ENCODE assay signal across 9 cellular contexts in genomic region chr5:179822059-179822432, GRCh38. TPM values are rescaled to one million over a fixed set of nuclear protein-coding genes. Genes with fewer than 3 reads are reported as not detected.
DNase-seq lines count a peak whose midpoint lies in the region; ATAC-seq, FAIRE-seq and TF ChIP-seq lines count a peak whose summit lies in the region.
"Had no signal": no experiment of that assay in that cellular context is flagged by ENCODE, and none has a peak within 500 bp of the region (broad histone marks: within the 10 kb centered on the region; RNA-seq: fewer than 3 reads in every experiment).

No MANE protein-coding gene starts in this region.

- peaks cover 28% of the 10 kb centered on the region for H3K36me3 Mint-ChIP-seq in activated naive CD4-positive, alpha-beta T cell treated with anti-CD3 and anti-CD28 coated beads, Interleukin-2, amount 10 ng/mL, durations not matched to agents 7 days and 5 days
- peaks cover 15% of the 10 kb centered on the region for H3K36me3 Mint-ChIP-seq in type B pancreatic cell

- H3K4me1 Mint-ChIP-seq in activated naive CD4-positive, alpha-beta T cell treated with anti-CD3 and anti-CD28 coated beads, Interleukin-2, amount 10 ng/mL, durations not matched to agents 7 days and 5 days: peaks cover 52% of the 10 kb centered on the region
- H3K4me1 Mint-ChIP-seq in type B pancreatic cell (ENCODE audit: unreplicated experiment): peaks cover 29% of the 10 kb centered on the region

- no peak for ATAC-seq in K562
- ATAC-seq in GM18520 (IDR thresholded peaks at IDR 0.05; ENCODE audit: unreplicated experiment): no peak
- no peak for ATAC-seq in HG03378 (IDR thresholded peaks at IDR 0.05; ENCODE audit: unreplicated experiment)

- H3K9me1 ChIP-seq in K562 (ENCODE audit: control insufficient read depth, insufficient read depth, low read length): peaks cover 12% of the 10 kb centered on the region

- peaks cover 30% of the 10 kb centered on the region for H4K20me1 ChIP-seq in K562 (replicated peaks; ENCODE audit: control insufficient read depth, insufficient read depth, low read length)

- intact Hi-C loops in K562 (cut with micrococcal nuclease): loop anchor here (5.0 kb wide), 2 partner anchors 35 to 200 kb away; partner anchors contain the start of genes HNRNPH1 and MRNIP

- no peak for FAIRE-seq in K562 (lab: Jason Lieb, UNC)

- in situ Hi-C loops in K562 (cut with MboI): no loop called here
- in situ Hi-C loops in G401 (cut with HindIII; ENCODE audit: low sequenced_read_pairs): no loop called here

- H3K4me1 ChIP-seq in K562 (replicated peaks in 1 of 2; ENCODE audit: control insufficient read depth in 2 of 2, insufficient read depth in 2 of 2, low read length in 2 of 2): peaks cover 37 to 70% of the 10 kb centered on the region in 2 experiments

- TF ChIP-seq EP300 in K562 (IDR thresholded peaks at IDR 0.05; ENCODE audit: low read length): no peak

- peaks cover 68% of the 10 kb centered on the region for H3K79me2 ChIP-seq in K562 (ENCODE audit: control insufficient read depth, insufficient read depth, low read length)

- H2AFZ ChIP-seq in K562 (ENCODE audit: low read depth, low read length): no peak overlapping the region

- TSS peak; percentile 61 for BruUV-seq in K562 (replicated peaks; lab: Mats Ljungman, UMichigan)

- H3K27ac ChIP-seq in K562 (ENCODE audit: extremely low read depth, low read depth, low read length): peak overlapping the region; percentile 98

- no peaks in the 10 kb centered on the region for H3K9me3 ChIP-seq in K562 (replicated peaks; ENCODE audit: control insufficient read depth, insufficient read depth, low read depth, low read length)

- no peaks in the 10 kb centered on the region for H3K27me3 ChIP-seq in K562 (ENCODE audit: control insufficient read depth in 2 of 2, insufficient read depth in 2 of 2, low read length in 2 of 2)

- H3K4me3 Mint-ChIP-seq in activated naive CD4-positive, alpha-beta T cell treated with anti-CD3 and anti-CD28 coated beads, Interleukin-2, amount 10 ng/mL, durations not matched to agents 7 days and 5 days: peak overlapping the region; percentile 91
- peak overlapping the region; percentile 95 for H3K4me3 Mint-ChIP-seq in type B pancreatic cell

- peaks cover 55% of the 10 kb centered on the region; the same call in 2 of the 3 replicates for H3K36me3 ChIP-seq in K562 (ENCODE audit: control insufficient read depth, insufficient read depth, low read length)

- H3K4me3 ChIP-seq in K562: peak overlapping the region; percentile 100

- no peak for TF ChIP-seq RAD21 in K562 (CRISPR knock-in tag; conservative IDR thresholded peaks at IDR 0.05 in 1 of 2, IDR thresholded peaks at IDR 0.05 in 1 of 2)

- POLR2A ChIA-PET in K562 (lab: Yijun Ruan, JAX): interaction anchor here (0.6 to 3.5 kb wide), 5 partner anchors 10 to 47 kb away, joined by 3 to 30 read pairs (median 5); no protein-coding TSS in a partner anchor

- H3K27me3 Mint-ChIP-seq in activated naive CD4-positive, alpha-beta T cell treated with anti-CD3 and anti-CD28 coated beads, Interleukin-2, amount 10 ng/mL, durations not matched to agents 7 days and 5 days: peaks cover 14% of the 10 kb centered on the region
- no peaks in the 10 kb centered on the region for H3K27me3 Mint-ChIP-seq in type B pancreatic cell

- H3K4me2 ChIP-seq in K562 (ENCODE audit: insufficient read depth, low read length): peak overlapping the region; percentile 87

- no peak for DNase-seq in activated naive CD4-positive, alpha-beta T cell treated with anti-CD3 and anti-CD28 coated beads, Interleukin-2, amount 10 ng/mL, durations not matched to agents 7 days and 5 days
- no peak for DNase-seq in activated naive CD4-positive, alpha-beta T cell (lab: John Stamatoyannopoulos, UW)
- DNase-seq in K562 (ENCODE audit: extremely low read depth in 1 of 4, low spot score in 3 of 4) (no peak), medulla oblongata (ENCODE audit: extremely low spot score) (peak; percentile 33), type B pancreatic cell (ENCODE audit: extremely low spot score, unreplicated experiment) (no peak), G401 (ENCODE audit: low spot score) (no peak)

- CTCF ChIA-PET in activated naive CD4-positive, alpha-beta T cell treated with anti-CD3 and anti-CD28 coated beads, Interleukin-2, amount 10 ng/mL, durations not matched to agents 7 days and 5 days (lab: Charles Lee): interaction anchor here (0.6 kb wide), 1 partner anchor 84 kb away, joined by 3 read pairs; no protein-coding TSS in a partner anchor
- CTCF ChIA-PET in K562 (lab: Yijun Ruan, JAX; ENCODE audit: low intra/inter-chr PET ratio): interaction anchor here (0.7 kb wide), 2 partner anchors 59 to 183 kb away, joined by 3 to 5 read pairs; no protein-coding TSS in a partner anchor

- TF ChIP-seq CTCF in K562 (IDR thresholded peaks at IDR 0.05 in 2 of 3, conservative IDR thresholded peaks at IDR 0.05 in 1 of 3; ENCODE audit: insufficient read depth in 2 of 3, low read depth in 1 of 3, low read length in 3 of 3) (no peak), type B pancreatic cell (conservative IDR thresholded peaks at IDR 0.05) (no peak)

- 43% methylated on average over 3 of the region's 3 CpGs for WGBS in K562 (ENCODE audit: insufficient coverage, low coverage, missing lambda C conversion rate)

- H3K9me3 Mint-ChIP-seq in activated naive CD4-positive, alpha-beta T cell treated with anti-CD3 and anti-CD28 coated beads, Interleukin-2, amount 10 ng/mL, durations not matched to agents 7 days and 5 days: no peaks in the 10 kb centered on the region
- H3K9me3 Mint-ChIP-seq in type B pancreatic cell: no peaks in the 10 kb centered on the region

- TF ChIP-seq POLR2A in K562 (conservative IDR thresholded peaks at IDR 0.05): peak; percentile 22; the same call in 1 of the 2 replicates

- peak overlapping the region; percentile 98 for H3K27ac Mint-ChIP-seq in activated naive CD4-positive, alpha-beta T cell treated with anti-CD3 and anti-CD28 coated beads, Interleukin-2, amount 10 ng/mL, durations not matched to agents 7 days and 5 days
- peak overlapping the region; percentile 96 for H3K27ac Mint-ChIP-seq in type B pancreatic cell

- peak overlapping the region; percentile 83 to 96; a peak in 3 of 4 replicates for H3K9ac ChIP-seq in K562 (ENCODE audit: insufficient read depth in 1 of 2, low read depth in 2 of 2, low read length in 2 of 2)

RNA-seq across cellular contexts. Expression of gene SQSTM1, which starts 1.3 kb away (rescaled TPM):
- total RNA-seq in K562 (2011; cell fraction: chromatin; rRNA removed; ENCODE audit: low replicate concordance): 89.8 and 300 TPM in 2 replicates
- 389 and 414 TPM in 2 replicates for total RNA-seq in K562 (2011; cell fraction: nucleolus; rRNA removed)
- total RNA-seq in K562 (2011; cell fraction: nucleoplasm; rRNA removed): 172 and 183 TPM in 2 replicates
- total RNA-seq in K562 (2014; rRNA removed) (148 and 236 TPM in 2 replicates), K562 (2014; rRNA removed; fragmentation: Illumina TruSeq; extraction: Trizol) (32.0 and 37.6 TPM in 2 replicates), K562 (2015; rRNA removed; fragmentation: Illumina TruSeq; extraction: Trizol) (107 and 109 TPM in 2 replicates), K562 (2021) (148 and 151 TPM in 2 replicates), type B pancreatic cell (ENCODE audit: low replicate concordance) (133 and 191 TPM in 2 replicates)
- polyA plus RNA-seq in K562 (2011; rRNA removed) (44.8 and 45.2 TPM in 2 replicates), K562 (2014; fragmentation: Illumina TruSeq; extraction: Trizol) (75.0 and 79.8 TPM in 2 replicates), K562 (2014; fragmentation: Nextera tagmentation; extraction: Ambion mirVana) (1 to 10 TPM; 5.6 to 8.2 TPM), K562 (2014; rRNA removed) (64.0 and 70.7 TPM in 2 replicates)
- 47.2 and 77.9 TPM in 2 replicates for polyA plus RNA-seq in K562 (2011; cell fraction: cytosol; rRNA removed)
- 132 and 257 TPM in 2 replicates for polyA plus RNA-seq in K562 (2011; cell fraction: nucleus; rRNA removed)
- polyA plus RNA-seq in K562 (2012): 159 and 567 TPM in 2 replicates
- polyA minus RNA-seq in K562 (2011; rRNA and poly(A)+ RNA removed): 25.0 and 34.0 TPM in 2 replicates
- 82.1 and 107 TPM in 2 replicates for polyA minus RNA-seq in K562 (2011; cell fraction: cytosol; rRNA and poly(A)+ RNA removed)
- polyA minus RNA-seq in K562 (2011; cell fraction: nucleus; rRNA and poly(A)+ RNA removed): 184 and 191 TPM in 2 replicates
- total RNA-seq in G401 (2014; rRNA removed; shearing (Covaris generic)): 139 and 150 TPM in 2 replicates

RNA-seq across cellular contexts. Expression of gene MGAT4B, which starts 15.4 kb away (rescaled TPM):
- 133 and 442 TPM in 2 replicates for total RNA-seq in K562 (2011; cell fraction: chromatin; rRNA removed; ENCODE audit: low replicate concordance)
- 330 and 396 TPM in 2 replicates for total RNA-seq in K562 (2011; cell fraction: nucleolus; rRNA removed)
- 200 and 206 TPM in 2 replicates for total RNA-seq in K562 (2011; cell fraction: nucleoplasm; rRNA removed)
- 75.4 and 97.9 TPM in 2 replicates for total RNA-seq in K562 (2014; rRNA removed)
- total RNA-seq in K562 (2014; rRNA removed; fragmentation: Illumina TruSeq; extraction: Trizol): 53.9 and 64.8 TPM in 2 replicates
- total RNA-seq in K562 (2015; rRNA removed; fragmentation: Illumina TruSeq; extraction: Trizol): 62.2 and 64.4 TPM in 2 replicates
- 120 and 133 TPM in 2 replicates for total RNA-seq in K562 (2021)
- polyA plus RNA-seq in K562 (2011; rRNA removed): 77.2 and 79.8 TPM in 2 replicates
- 88.2 and 150 TPM in 2 replicates for polyA plus RNA-seq in K562 (2011; cell fraction: cytosol; rRNA removed)
- 249 and 384 TPM in 2 replicates for polyA plus RNA-seq in K562 (2011; cell fraction: nucleus; rRNA removed)
- polyA plus RNA-seq in K562 (2012): 107 and 152 TPM in 2 replicates
- 80.2 and 90.3 TPM in 2 replicates for polyA plus RNA-seq in K562 (2014; fragmentation: Illumina TruSeq; extraction: Trizol)
- under 1 TPM; 0.34 to 0.37 TPM for polyA plus RNA-seq in K562 (2014; fragmentation: Nextera tagmentation; extraction: Ambion mirVana)
- polyA plus RNA-seq in K562 (2014; rRNA removed): 75.9 and 88.5 TPM in 2 replicates
- 44.9 and 70.3 TPM in 2 replicates for polyA minus RNA-seq in K562 (2011; rRNA and poly(A)+ RNA removed)
- polyA minus RNA-seq in K562 (2011; cell fraction: cytosol; rRNA and poly(A)+ RNA removed): 77.2 and 90.7 TPM in 2 replicates
- polyA minus RNA-seq in K562 (2011; cell fraction: nucleus; rRNA and poly(A)+ RNA removed): 113 and 122 TPM in 2 replicates
- 169 and 211 TPM in 2 replicates for total RNA-seq in type B pancreatic cell (ENCODE audit: low replicate concordance)
- total RNA-seq in G401 (2014; rRNA removed; shearing (Covaris generic)): 122 and 128 TPM in 2 replicates

RNA-seq across cellular contexts. Expression of gene LTC4S, which starts 28.3 kb away (rescaled TPM):
- total RNA-seq in K562 (2011; cell fraction: chromatin; rRNA removed; ENCODE audit: low replicate concordance): 0.90 TPM in 1 of 2 replicates, not detected in the other
- total RNA-seq in K562 (2011; cell fraction: nucleolus; rRNA removed): 0.83 and 1.1 TPM in 2 replicates
- not detected in 2 replicates for total RNA-seq in K562 (2011; cell fraction: nucleoplasm; rRNA removed)
- 0.77 TPM in 1 of 2 replicates, not detected in the other for total RNA-seq in K562 (2014; rRNA removed)
- not detected in 2 replicates for total RNA-seq in K562 (2014; rRNA removed; fragmentation: Illumina TruSeq; extraction: Trizol)
- not detected in 2 replicates for total RNA-seq in K562 (2015; rRNA removed; fragmentation: Illumina TruSeq; extraction: Trizol)
- total RNA-seq in K562 (2021): 0.51 and 0.75 TPM in 2 replicates
- polyA plus RNA-seq in K562 (2011; rRNA removed): not detected in 2 replicates
- not detected in 2 replicates for polyA plus RNA-seq in K562 (2011; cell fraction: cytosol; rRNA removed)
- 0.65 and 0.75 TPM in 2 replicates for polyA plus RNA-seq in K562 (2011; cell fraction: nucleus; rRNA removed)
- polyA plus RNA-seq in K562 (2012): 0.47 TPM in 1 of 2 replicates, not detected in the other
- polyA plus RNA-seq in K562 (2014; fragmentation: Illumina TruSeq; extraction: Trizol): not detected in 2 replicates
- not detected for polyA plus RNA-seq in K562 (2014; fragmentation: Nextera tagmentation; extraction: Ambion mirVana)
- polyA plus RNA-seq in K562 (2014; rRNA removed): 0.17 TPM in 1 of 2 replicates, not detected in the other
- polyA minus RNA-seq in K562 (2011; rRNA and poly(A)+ RNA removed): not detected in 2 replicates
- polyA minus RNA-seq in K562 (2011; cell fraction: cytosol; rRNA and poly(A)+ RNA removed): not detected in 2 replicates
- polyA minus RNA-seq in K562 (2011; cell fraction: nucleus; rRNA and poly(A)+ RNA removed): not detected in 2 replicates
- total RNA-seq in type B pancreatic cell (ENCODE audit: low replicate concordance): 4.0 and 6.5 TPM in 2 replicates
- 7.1 and 9.4 TPM in 2 replicates for total RNA-seq in G401 (2014; rRNA removed; shearing (Covaris generic))
- total RNA-seq: Daoy had no signal

RNA-seq across cellular contexts. Expression of gene MRNIP, which starts 36.6 kb away (rescaled TPM):
- total RNA-seq in K562 (2011; cell fraction: chromatin; rRNA removed; ENCODE audit: low replicate concordance): 168 and 262 TPM in 2 replicates
- 113 and 114 TPM in 2 replicates for total RNA-seq in K562 (2011; cell fraction: nucleolus; rRNA removed)
- 118 and 124 TPM in 2 replicates for total RNA-seq in K562 (2011; cell fraction: nucleoplasm; rRNA removed)
- 16.8 and 22.7 TPM in 2 replicates for total RNA-seq in K562 (2014; rRNA removed)
- 7.2 and 9.7 TPM in 2 replicates for total RNA-seq in K562 (2014; rRNA removed; fragmentation: Illumina TruSeq; extraction: Trizol)
- total RNA-seq in K562 (2015; rRNA removed; fragmentation: Illumina TruSeq; extraction: Trizol): 10.4 and 12.2 TPM in 2 replicates
- total RNA-seq in K562 (2021): 18.4 and 20.7 TPM in 2 replicates
- 25.6 and 35.4 TPM in 2 replicates for polyA plus RNA-seq in K562 (2011; rRNA removed)
- polyA plus RNA-seq in K562 (2011; cell fraction: cytosol; rRNA removed): 18.4 and 20.1 TPM in 2 replicates
- polyA plus RNA-seq in K562 (2011; cell fraction: nucleus; rRNA removed): 148 and 191 TPM in 2 replicates
- 18.9 and 21.4 TPM in 2 replicates for polyA plus RNA-seq in K562 (2012)
- polyA plus RNA-seq in K562 (2014; fragmentation: Illumina TruSeq; extraction: Trizol): 18.0 and 18.5 TPM in 2 replicates
- polyA plus RNA-seq in K562 (2014; fragmentation: Nextera tagmentation; extraction: Ambion mirVana): 1 to 10 TPM; 3.6 to 6.2 TPM
- 39.0 and 42.7 TPM in 2 replicates for polyA plus RNA-seq in K562 (2014; rRNA removed)
- 8.8 and 10.6 TPM in 2 replicates for polyA minus RNA-seq in K562 (2011; rRNA and poly(A)+ RNA removed)
- polyA minus RNA-seq in K562 (2011; cell fraction: cytosol; rRNA and poly(A)+ RNA removed): 5.3 and 8.0 TPM in 2 replicates
- 21.1 and 26.9 TPM in 2 replicates for polyA minus RNA-seq in K562 (2011; cell fraction: nucleus; rRNA and poly(A)+ RNA removed)
- total RNA-seq in type B pancreatic cell (ENCODE audit: low replicate concordance): 31.1 and 47.6 TPM in 2 replicates
- total RNA-seq in G401 (2014; rRNA removed; shearing (Covaris generic)): 22.0 and 38.5 TPM in 2 replicates
